8 cellular contexts compared by ENCODE assay signal in the genomic region with DNA sequence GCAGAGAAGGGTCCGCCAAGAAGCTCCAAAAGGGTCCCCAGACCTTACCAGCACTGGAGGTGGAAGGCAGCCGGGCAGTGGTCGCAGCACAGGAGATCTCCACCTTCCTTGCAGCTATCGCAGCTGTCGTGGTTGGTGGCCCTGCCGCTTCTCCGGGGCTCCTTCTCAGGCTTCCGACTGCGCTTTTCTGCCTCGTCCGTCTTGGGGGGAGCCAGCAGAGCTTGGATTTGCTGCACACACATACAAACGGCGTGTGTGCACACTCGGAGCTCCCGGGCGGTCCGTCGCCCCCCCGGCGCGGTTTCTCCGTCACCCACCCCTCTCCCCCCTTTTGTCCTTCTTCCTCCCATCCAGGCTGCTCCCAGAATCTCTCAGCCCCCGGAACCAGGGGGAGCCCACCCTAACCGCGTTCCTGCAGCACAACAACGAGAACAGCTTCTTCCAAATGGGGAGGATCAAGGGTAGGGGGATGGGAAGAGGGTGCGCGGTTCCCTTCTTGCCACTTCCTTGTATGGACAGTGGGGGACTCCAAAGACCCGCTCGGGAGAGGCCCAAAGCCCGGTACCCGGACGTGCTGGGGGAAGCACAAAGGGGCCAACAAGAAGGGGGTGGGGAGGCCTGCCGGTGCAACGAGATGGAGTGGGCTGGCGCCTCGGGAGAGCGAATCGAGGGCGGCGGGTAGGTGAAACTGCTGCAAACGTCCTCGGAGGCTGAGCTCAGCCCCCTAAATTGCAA. TPM values are rescaled to one million over a fixed set of nuclear protein-coding genes. Genes with fewer than 3 reads are reported as not detected.
DNase-seq lines count a peak whose midpoint lies in the region; ATAC-seq, FAIRE-seq and TF ChIP-seq lines count a peak whose summit lies in the region.

No MANE protein-coding gene starts in this region.

- ATAC-seq in stimulated activated naive CD8-positive, alpha-beta T cell treated with anti-CD3 and anti-CD28 coated beads, Interleukin-15, Interleukin-2, amounts not matched to agents 100 U/mL and 50 U/mL, for 24 hours: no peak
- ATAC-seq in GM19455 (IDR thresholded peaks at IDR 0.05; ENCODE audit: unreplicated experiment): no peak

- H3K4me1 ChIP-seq in muscle layer of duodenum (ENCODE audit: control insufficient read depth in 1 of 2, insufficient read depth in 2 of 2, low read length in 2 of 2): peaks cover 9 to 42% of the 10 kb centered on the region in 2 donors

- no peak for FAIRE-seq in GM12891 (lab: Jason Lieb, UNC)

- H3K36me3 ChIP-seq in muscle layer of duodenum (ENCODE audit: control insufficient read depth in 1 of 2, insufficient read depth in 2 of 2, low read length in 2 of 2): peaks cover 0 to 11% of the 10 kb centered on the region in 2 donors

- no peaks in the 10 kb centered on the region for H3K9me3 ChIP-seq in muscle layer of duodenum (ENCODE audit: control insufficient read depth in 1 of 2, low read length in 2 of 2)

- peak; percentile 49 for TF ChIP-seq POLR2A in GM12891 (IDR thresholded peaks at IDR 0.05; ENCODE audit: low read depth, low read length)
- no peak for TF ChIP-seq POLR2A in erythroblast (IDR thresholded peaks at IDR 0.05; ENCODE audit: low read length)

- H3K4me3 ChIP-seq in muscle layer of duodenum (ENCODE audit: low read depth in 1 of 2, low read length in 2 of 2): peak overlapping the region; percentile 83 to 92

- no peaks in the 10 kb centered on the region for H3K27me3 ChIP-seq in muscle layer of duodenum (ENCODE audit: low read depth, low read length)

- H3K27ac ChIP-seq in muscle layer of duodenum (ENCODE audit: low read length): peak overlapping the region; percentile 88

- no peak for DNase-seq in GM12891 (ENCODE audit: insufficient read length, low spot score)
- DNase-seq in NCI-H82 (lab: John Stamatoyannopoulos, UW): peak; percentile 79
- peak; percentile 48 for DNase-seq in activated T-cell treated with anti-CD3 and anti-CD28 coated beads for 24 hours (ENCODE audit: low read depth)
- peak; percentile 71 to 72 for DNase-seq in erythroblast (lab: John Stamatoyannopoulos, UW)
- peak; percentile 69 for DNase-seq in stimulated activated naive CD8-positive, alpha-beta T cell treated with anti-CD3 and anti-CD28 coated beads, Interleukin-15, Interleukin-2, amounts not matched to agents 100 U/mL and 50 U/mL, for 24 hours
- DNase-seq in A172 (ENCODE audit: low spot score): no peak

TF ChIP-seq in GM12891, 5 proteins besides CTCF, POLR2A, EP300 and RAD21:
- TF ChIP-seq POLR2AphosphoS5 (IDR thresholded peaks at IDR 0.05; ENCODE audit: low read depth, low read length) (no peak), SPI1 (IDR thresholded peaks at IDR 0.05; ENCODE audit: low read depth, low read length) (peak; percentile 31), TAF1 (IDR thresholded peaks at IDR 0.05; ENCODE audit: low read depth, low read length) (0 out of 2 replicates have a peak, but pooled peaks have one; percentile 33), PAX5 (IDR thresholded peaks at IDR 0.05; ENCODE audit: insufficient read depth, low read length, severe bottlenecking) (no peak), POU2F2 (IDR thresholded peaks at IDR 0.05; ENCODE audit: low read depth, low read length) (no peak)

RNA-seq across cellular contexts. Expression of gene PHF12, which starts 1.1 kb away (rescaled TPM):
- 20.6 TPM for polyA plus RNA-seq in GM12891 (2012; ENCODE audit: low read depth, missing spikeins)
- 16.0 and 22.3 TPM in 2 replicates for total RNA-seq in A172 (2014; rRNA removed; shearing (Covaris generic))

RNA-seq across cellular contexts. Expression of gene DHRS13, which starts 47.3 kb away (rescaled TPM):
- polyA plus RNA-seq in GM12891 (2012; ENCODE audit: low read depth, missing spikeins): 3.8 TPM
- 12.7 and 13.9 TPM in 2 replicates for total RNA-seq in A172 (2014; rRNA removed; shearing (Covaris generic))

RNA-seq across cellular contexts. Expression of gene FLOT2, which starts 52.7 kb away (rescaled TPM):
- 22.0 TPM for polyA plus RNA-seq in GM12891 (2012; ENCODE audit: low read depth, missing spikeins)
- total RNA-seq in A172 (2014; rRNA removed; shearing (Covaris generic)): 43.9 and 45.5 TPM in 2 replicates

RNA-seq across cellular contexts. Expression of gene SEZ6, which starts 55.6 kb away (rescaled TPM):
- 0.31 TPM for polyA plus RNA-seq in GM12891 (2012; ENCODE audit: low read depth, missing spikeins)
- total RNA-seq in A172 (2014; rRNA removed; shearing (Covaris generic)): 0.07 and 0.52 TPM in 2 replicates

Comparison
In these comparisons a context has a peak if more than half of its experiments do, and no peak if none do; other contexts are left out.
1. DNase-seq: peak in NCI-H82 (single experiment), activated T-cell treated with anti-CD3 and anti-CD28 coated beads for 24 hours (single experiment), erythroblast (2 of 2) and stimulated activated naive CD8-positive, alpha-beta T cell treated with anti-CD3 and anti-CD28 coated beads, Interleukin-15, Interleukin-2, amounts not matched to agents 100 U/mL and 50 U/mL, for 24 hours (single experiment); none in GM12891 (single experiment) and A172 (single experiment).